In genomic region chr5:173616577-173617118, GRCh38 we compare ENCODE assay signal across 8 cellular contexts. TPM values are rescaled to one million over a fixed set of nuclear protein-coding genes. Genes with fewer than 3 reads are reported as not detected.
DNase-seq lines count a peak whose midpoint lies in the region; ATAC-seq, FAIRE-seq and TF ChIP-seq lines count a peak whose summit lies in the region.

TSS of gene BOD1 (minus strand) at chr5:173616650. CDS start at chr5:173616436, 214 bp downstream.

- no peaks in the 10 kb centered on the region for H3K27me3 Mint-ChIP-seq in T-cell

- peak within 1 kb of the TSS; percentile 86 for H2AFZ ChIP-seq in parathyroid adenoma

- H3K9me3 ChIP-seq in cardiac muscle cell (ENCODE audit: low read depth) (no peaks in the 10 kb centered on the region), parathyroid adenoma (ENCODE audit: control insufficient read depth, low read length) (no peaks in the 10 kb centered on the region), tibial artery (no peaks in the 10 kb centered on the region)

- peak within 1 kb of the TSS; percentile 80 to 91 (median 88) for H3K4me3 Mint-ChIP-seq in T-cell

- TF ChIP-seq POLR2A in GM12892 (IDR thresholded peaks at IDR 0.05; ENCODE audit: low read depth, low read length), result no peak; the same call in 1 of the 2 replicates

- POLR2A ChIA-PET in T-cell (lab: Charles Lee), result interaction anchor here (0.7 to 2.1 kb wide), 5 partner anchors 9 to 482 kb away, joined by 3 to 15 read pairs (median 3); partner anchors contain the start of gene CPEB4 (in 1 of the 2)

- TF ChIP-seq CTCF in cardiac muscle cell (IDR thresholded peaks at IDR 0.05; ENCODE audit: low read depth, low read length), result no peak
- no peak for TF ChIP-seq CTCF in parathyroid adenoma (IDR thresholded peaks at IDR 0.05)
- TF ChIP-seq CTCF in tibial artery (IDR thresholded peaks at IDR 0.05), result no peak

- ATAC-seq in HG02870 (IDR thresholded peaks at IDR 0.05; ENCODE audit: unreplicated experiment) (peak; percentile 91), T-cell (replicated peaks in 1 of 4) (peak; percentile 92 to 95 (median 94))

- H3K9me3 Mint-ChIP-seq in T-cell, result no peaks in the 10 kb centered on the region

- H3K9ac ChIP-seq in parathyroid adenoma, result peak within 1 kb of the TSS; percentile 95

- peaks cover 45% of the 10 kb centered on the region for H3K79me2 ChIP-seq in parathyroid adenoma

- H3K4me1 ChIP-seq in cardiac muscle cell (ENCODE audit: low read depth) (peaks cover 21% of the 10 kb centered on the region), parathyroid adenoma (peaks cover 22% of the 10 kb centered on the region), tibial artery (peaks cover 0 to 38% (median 24%) of the 10 kb centered on the region in 4 donors)

- CTCF ChIA-PET in T-cell (lab: Charles Lee), result interaction anchor here (0.7 to 6.1 kb wide), 28 partner anchors 9 to 1610 kb away, joined by 3 to 70 read pairs (median 5); partner anchors contain the start of genes CPEB4 (in 1 of the 2), FBXW11 (in 1 of the 2) and RPL26L1 (in 1 of the 2)

- FAIRE-seq in GM12892 (lab: Jason Lieb, UNC), result peak; percentile 94

- H3K4me3 ChIP-seq in cardiac muscle cell, result peak within 1 kb of the TSS; percentile 80
- peak within 1 kb of the TSS; percentile 90 for H3K4me3 ChIP-seq in parathyroid adenoma (ENCODE audit: low read depth, low read length)
- peak within 1 kb of the TSS; percentile 85 to 91 for H3K4me3 ChIP-seq in tibial artery

- intact Hi-C loops in tibial artery (cut with DNase I; ENCODE audit: low total_unique reads), result loop anchor here (2.0 to 5.0 kb wide), 2 partner anchors 271 to 356 kb away; partner anchors contain the start of gene CPEB4

- H3K36me3 ChIP-seq in cardiac muscle cell (peaks cover 8% of the 10 kb centered on the region), parathyroid adenoma (ENCODE audit: control insufficient read depth, insufficient read depth, low read length) (no peaks in the 10 kb centered on the region), tibial artery (peaks cover 0 to 21% (median 11%) of the 10 kb centered on the region in 3 donors)

- H3K27me3 ChIP-seq in cardiac muscle cell, result no peaks in the 10 kb centered on the region
- no peaks in the 10 kb centered on the region for H3K27me3 ChIP-seq in parathyroid adenoma (ENCODE audit: control insufficient read depth, insufficient read depth, low read length)
- H3K27me3 ChIP-seq in tibial artery, result no peaks in the 10 kb centered on the region

- peaks cover 10% of the 10 kb centered on the region for H3K36me3 Mint-ChIP-seq in T-cell

- H3K4me1 Mint-ChIP-seq in T-cell, result peaks cover 42 to 51% (median 47%) of the 10 kb centered on the region in 3 donors

- WGBS in adipose tissue, 3 donors, result 2 to 5% (median 3%) methylated on average over 35 to 37 of the region's 37 CpGs

- peak within 1 kb of the TSS; percentile 62 for H3K27ac ChIP-seq in adipose tissue (ENCODE audit: low read depth, low read length)
- peak within 1 kb of the TSS; percentile 97 for H3K27ac ChIP-seq in cardiac muscle cell
- peak within 1 kb of the TSS; percentile 93 for H3K27ac ChIP-seq in parathyroid adenoma
- H3K27ac ChIP-seq in tibial artery, result peak within 1 kb of the TSS; percentile 94 to 99

- H3K4me2 ChIP-seq in parathyroid adenoma (ENCODE audit: low read length), result peak within 1 kb of the TSS; percentile 84

- peak within 1 kb of the TSS; percentile 91 to 96 for H3K27ac Mint-ChIP-seq in T-cell

- peak; percentile 77 for DNase-seq in GM12892 (ENCODE audit: insufficient read length)
- DNase-seq in NCI-H146 (lab: John Stamatoyannopoulos, UW), result peak; percentile 95
- DNase-seq in T-cell, result peak; percentile 84 to 97 (median 94)
- DNase-seq in cardiac muscle cell (ENCODE audit: low read depth in 1 of 2, low spot score in 1 of 2), result peak; percentile 99
- DNase-seq in tibial artery, result peak; percentile 98 to 99

RNA-seq across cellular contexts. Expression of gene BOD1, which starts in this region (rescaled TPM):
- polyA plus RNA-seq in GM12892 (2012; ENCODE audit: missing spikeins), result 29.5 TPM
- total RNA-seq in T-cell (10 to 100 TPM; 23.7 to 36.6 (median 30.1) TPM), cardiac muscle cell (94.9 and 96.3 TPM in 2 replicates)
- polyA plus RNA-seq in adipose tissue (10 to 100 TPM; 31.2 to 45.4 (median 37.5) TPM), cardiac muscle cell (80.5 and 101 TPM in 2 replicates)

Comparison
In these comparisons a context has a peak if more than half of its experiments do, and no peak if none do; other contexts are left out.
1. Peak in every context shown above with its lines: DNase-seq, ATAC-seq, H3K4me3 ChIP-seq and H3K27ac ChIP-seq.